ENCODE assay signal across 12 cellular contexts in the genomic region with DNA sequence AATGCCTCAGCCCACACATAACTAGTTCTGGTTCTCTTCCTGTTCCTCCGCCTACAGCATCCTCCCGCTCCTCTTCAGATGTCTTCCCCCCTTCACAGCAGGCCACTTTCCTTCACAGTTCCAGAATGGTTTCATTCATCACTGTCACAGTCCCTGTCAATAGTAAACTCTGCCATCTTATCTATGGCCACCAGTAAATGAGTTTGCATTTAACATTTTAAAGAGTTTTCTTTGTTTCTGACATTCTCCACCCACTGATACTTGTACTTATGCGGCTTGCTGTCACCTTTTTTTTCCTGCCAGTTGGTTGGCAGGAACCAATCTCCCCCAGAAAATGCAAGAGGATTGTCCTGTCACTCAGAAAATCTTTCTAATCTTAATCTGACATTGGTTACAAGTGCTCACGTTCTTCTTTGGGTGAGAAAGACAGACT.
DNase-seq lines count a peak whose midpoint lies in the region; ATAC-seq, FAIRE-seq and TF ChIP-seq lines count a peak whose summit lies in the region.
"Had no signal": no experiment of that assay in that cellular context is flagged by ENCODE, and none has a peak within 500 bp of the region (broad histone marks: within the 10 kb centered on the region; RNA-seq: fewer than 3 reads in every experiment).

No MANE protein-coding gene starts in this region.

- H3K27me3 Mint-ChIP-seq in astrocyte (ENCODE audit: low read depth, unreplicated experiment), result no peaks in the 10 kb centered on the region

- H3K4me1 ChIP-seq in astrocyte (ENCODE audit: insufficient read depth, low read length), result no peaks in the 10 kb centered on the region

- no peak overlapping the region for H3K9ac ChIP-seq in astrocyte (ENCODE audit: low read length)

- ATAC-seq in GM18498 (IDR thresholded peaks at IDR 0.05; ENCODE audit: unreplicated experiment), result peak; percentile 68
- peak; percentile 37 for ATAC-seq in GM19467 (IDR thresholded peaks at IDR 0.05; ENCODE audit: unreplicated experiment)
- peak; percentile 47 for ATAC-seq in HG03095 (IDR thresholded peaks at IDR 0.05; ENCODE audit: unreplicated experiment)

- DNase-seq in astrocyte (ENCODE audit: low read depth) (no peak), SW 1271 (lab: John Stamatoyannopoulos, UW) (no peak), foreskin fibroblast (no peak), RCC 7860 (ENCODE audit: low spot score) (no peak), ecto neural progenitor cell (ENCODE audit: low spot score) (no peak)
- DNase-seq: NCI-H1930 had no signal

- peaks cover 23% of the 10 kb centered on the region for H3K4me1 Mint-ChIP-seq in astrocyte (ENCODE audit: low read depth, unreplicated experiment)

- H3K9me3 ChIP-seq in astrocyte (ENCODE audit: insufficient read depth, low read depth, low read length), result no peaks in the 10 kb centered on the region
- H3K9me3 ChIP-seq: HAP-1 had no signal

- no peaks in the 10 kb centered on the region for H3K27me3 ChIP-seq in astrocyte (ENCODE audit: insufficient read depth, low read length)

- no peaks in the 10 kb centered on the region for H3K79me2 ChIP-seq in astrocyte (ENCODE audit: insufficient read depth, low read length)

- no peaks in the 10 kb centered on the region for H3K9me3 Mint-ChIP-seq in astrocyte (ENCODE audit: unreplicated experiment)

- H3K4me2 ChIP-seq in astrocyte (ENCODE audit: low read length), result no peak overlapping the region

- FAIRE-seq in astrocyte (lab: Jason Lieb, UNC) (peak; percentile 60), RCC 7860 (lab: Jason Lieb, UNC) (no peak)
- FAIRE-seq: D721Med had no signal

- no peak overlapping the region for H2AFZ ChIP-seq in astrocyte (ENCODE audit: low read depth, low read length)

- no peak overlapping the region for H3K4me3 Mint-ChIP-seq in astrocyte (ENCODE audit: unreplicated experiment)

- no peaks in the 10 kb centered on the region for H3K36me3 Mint-ChIP-seq in astrocyte (ENCODE audit: low read depth, unreplicated experiment)

- no peaks in the 10 kb centered on the region for H3K36me3 ChIP-seq in astrocyte (ENCODE audit: insufficient read depth, low read length)
- H3K36me3 ChIP-seq: HAP-1 had no signal

- H4K20me1 ChIP-seq in astrocyte (ENCODE audit: insufficient read depth, low read length), result no peaks in the 10 kb centered on the region

- H3K4me3 ChIP-seq in astrocyte (ENCODE audit: insufficient read depth, low read depth, low read length) (no peak overlapping the region), foreskin fibroblast (ENCODE audit: low read depth in 1 of 2, low read length in 2 of 2) (no peak overlapping the region)
- H3K4me3 ChIP-seq: HAP-1, lung had no signal

- H3K27ac Mint-ChIP-seq in astrocyte (ENCODE audit: unreplicated experiment), result peak overlapping the region; percentile 87

- no peak for TF ChIP-seq CTCF in astrocyte (IDR thresholded peaks at IDR 0.05; ENCODE audit: insufficient read depth, low read depth, low read length)
- no peak for TF ChIP-seq CTCF in foreskin fibroblast (IDR thresholded peaks at IDR 0.05; ENCODE audit: low read depth, low read length)

- no peak overlapping the region for H3K27ac ChIP-seq in astrocyte (ENCODE audit: low read depth, low read length)
